9 cellular contexts compared by ENCODE assay signal in genomic region chr6:112203577-112204349, GRCh38. TPM values are rescaled to one million over a fixed set of nuclear protein-coding genes. Genes with fewer than 3 reads are reported as not detected.
A peak's percentile ranks its signal among the peaks of the same experiment; 100 is the strongest.
DNase-seq lines count a peak whose midpoint lies in the region; ATAC-seq, FAIRE-seq and TF ChIP-seq lines count a peak whose summit lies in the region.
"Had no signal": no experiment of that assay in that cellular context is flagged by ENCODE, and none has a peak within 500 bp of the region (broad histone marks: within the 10 kb centered on the region; RNA-seq: fewer than 3 reads in every experiment).

No MANE protein-coding gene starts in this region.

- H3K4me1 ChIP-seq in fibroblast of lung (ENCODE audit: control insufficient read depth, extremely low read depth, insufficient read depth, low read length) (peaks cover 35% of the 10 kb centered on the region), testis (peaks cover 15% of the 10 kb centered on the region), mucosa of descending colon (ENCODE audit: low read depth) (peaks cover 11% of the 10 kb centered on the region)

- peak overlapping the region; percentile 67 for H3K4me3 Mint-ChIP-seq in T-helper 1 cell treated with Interleukin-12 subunit alpha and Interleukin-12 subunit beta and Interleukin-4 antibody, amounts not matched to agents 30 μg/mL and 1 μg/mL, for 36 hours

- WGBS in testis, 2 donors, result 55 to 58% methylated on average over 6 of the region's 6 CpGs

- H2AFZ ChIP-seq in fibroblast of lung (ENCODE audit: low read length), result no peak overlapping the region

- peaks cover 13% of the 10 kb centered on the region for H3K36me3 ChIP-seq in fibroblast of lung (ENCODE audit: control insufficient read depth, insufficient read depth, low read length)
- H3K36me3 ChIP-seq in testis (ENCODE audit: low read depth, missing control alignments), result no peaks in the 10 kb centered on the region
- H3K36me3 ChIP-seq in mucosa of descending colon (ENCODE audit: low read depth), result no peaks in the 10 kb centered on the region

- no peaks in the 10 kb centered on the region for H4K20me1 ChIP-seq in fibroblast of lung (ENCODE audit: control insufficient read depth, extremely low read depth, insufficient read depth, low read length)

- FAIRE-seq in frontal cortex (lab: Jason Lieb, UNC), result no peak
- FAIRE-seq: A204.1 had no signal

- no peaks in the 10 kb centered on the region for H3K27me3 ChIP-seq in fibroblast of lung (ENCODE audit: control insufficient read depth, insufficient read depth, low read length)
- no peaks in the 10 kb centered on the region for H3K27me3 ChIP-seq in testis

- no peaks in the 10 kb centered on the region for H3K36me3 Mint-ChIP-seq in T-helper 1 cell treated with Interleukin-12 subunit alpha and Interleukin-12 subunit beta and Interleukin-4 antibody, amounts not matched to agents 30 μg/mL and 1 μg/mL, for 36 hours (ENCODE audit: low read depth)

- peaks cover 5% of the 10 kb centered on the region for H3K27me3 Mint-ChIP-seq in T-helper 1 cell treated with Interleukin-12 subunit alpha and Interleukin-12 subunit beta and Interleukin-4 antibody, amounts not matched to agents 30 μg/mL and 1 μg/mL, for 36 hours (ENCODE audit: low read depth)

- peaks cover 5% of the 10 kb centered on the region for H3K9me3 Mint-ChIP-seq in T-helper 1 cell treated with Interleukin-12 subunit alpha and Interleukin-12 subunit beta and Interleukin-4 antibody, amounts not matched to agents 30 μg/mL and 1 μg/mL, for 36 hours

- intact Hi-C loops in testis (cut with DNase I; ENCODE audit: low total_unique reads) (no loop called here), mucosa of descending colon (cut with DNase I, micrococcal nuclease) (no loop called here)

- H3K4me2 ChIP-seq in fibroblast of lung (ENCODE audit: extremely low read depth, insufficient read depth, low read length), result peak overlapping the region; percentile 55

- TF ChIP-seq POLR2A in testis (IDR thresholded peaks at IDR 0.05), result no peak

- peak overlapping the region; percentile 87 for H3K27ac ChIP-seq in fibroblast of lung (ENCODE audit: insufficient read depth, low read length)
- H3K27ac ChIP-seq in testis, result peak overlapping the region; percentile 18 to 79

- H3K4me3 ChIP-seq in fibroblast of lung (replicated peaks in 1 of 4; ENCODE audit: control extremely low read depth in 1 of 4, insufficient read depth in 1 of 4, low read depth in 3 of 4, low read length in 4 of 4), result peak overlapping the region in 1 of 4 experiments; percentile 16
- H3K4me3 ChIP-seq in testis, result no peak overlapping the region
- no peak overlapping the region for H3K4me3 ChIP-seq in mucosa of descending colon

- H3K9me3 ChIP-seq in fibroblast of lung (ENCODE audit: control insufficient read depth, insufficient read depth, low read depth, low read length), result no peaks in the 10 kb centered on the region
- H3K9me3 ChIP-seq in testis, result no peaks in the 10 kb centered on the region
- no peaks in the 10 kb centered on the region for H3K9me3 ChIP-seq in mucosa of descending colon

- H3K9ac ChIP-seq in fibroblast of lung (ENCODE audit: insufficient read depth, low read length), result no peak overlapping the region

- TF ChIP-seq CTCF in fibroblast of lung (conservative IDR thresholded peaks at IDR 0.05 in 1 of 2, IDR thresholded peaks at IDR 0.05 in 1 of 2; ENCODE audit: low read depth in 1 of 2, low read length in 2 of 2), result no peak
- TF ChIP-seq CTCF in testis (IDR thresholded peaks at IDR 0.05), result no peak
- no peak for TF ChIP-seq CTCF in mucosa of descending colon (IDR thresholded peaks at IDR 0.05)

- DNase-seq in T-helper 1 cell (no peak), M059J (ENCODE audit: low read depth) (peak; percentile 97), fibroblast of lung (ENCODE audit: low read depth in 2 of 2) (peak; percentile 87 to 90), testis (no peak), frontal cortex (ENCODE audit: low spot score in 2 of 2) (no peak), mucosa of descending colon (no peak)
- no peak for DNase-seq in activated effector memory CD4-positive, alpha-beta T cell treated with anti-CD3 and anti-CD28 coated beads, Interleukin-2, amount 50 U/mL, for 16 hours

- no peak for ATAC-seq in mucosa of descending colon

- no peaks in the 10 kb centered on the region for H3K79me2 ChIP-seq in fibroblast of lung (ENCODE audit: control insufficient read depth, insufficient read depth, low read length)

- peak overlapping the region; percentile 75 for H3K27ac Mint-ChIP-seq in T-helper 1 cell treated with Interleukin-12 subunit alpha and Interleukin-12 subunit beta and Interleukin-4 antibody, amounts not matched to agents 30 μg/mL and 1 μg/mL, for 36 hours

- H3K4me1 Mint-ChIP-seq in T-helper 1 cell treated with Interleukin-12 subunit alpha and Interleukin-12 subunit beta and Interleukin-4 antibody, amounts not matched to agents 30 μg/mL and 1 μg/mL, for 36 hours (ENCODE audit: low read depth), result peaks cover 12% of the 10 kb centered on the region

RNA-seq across cellular contexts. Expression of gene LAMA4, which starts 50.6 kb away (rescaled TPM):
- 85.6 and 156 TPM in 2 replicates for total RNA-seq in M059J (2014; rRNA removed; shearing (Covaris generic))
- total RNA-seq in fibroblast of lung, result 494 and 636 TPM in 2 replicates
- polyA plus RNA-seq in fibroblast of lung, result 183 and 662 TPM in 2 replicates
- 153 and 500 TPM in 2 replicates for polyA plus RNA-seq in fibroblast of lung (2012)
- polyA minus RNA-seq in fibroblast of lung (ENCODE audit: low replicate concordance), result 336 and 720 TPM in 2 replicates
- total RNA-seq in testis, result 10 to 100 TPM; 49.2 to 61.0 TPM
- 37.6 TPM for polyA plus RNA-seq in testis (ENCODE audit: insufficient read depth, low read depth, low replicate concordance)
- 24.1 TPM for total RNA-seq in frontal cortex
- 100 to 1,000 TPM in 1 of 3 donors, 10 to 100 TPM in 2; 15.9 to 101 (median 37.0) TPM for total RNA-seq in mucosa of descending colon

Comparison
In these comparisons a context has a peak if more than half of its experiments do, and no peak if none do; other contexts are left out.
1. DNase-seq: peak in M059J (single experiment) and fibroblast of lung (2 of 2); none in T-helper 1 cell (0 of 5), testis (single experiment), frontal cortex (0 of 2), activated effector memory CD4-positive, alpha-beta T cell treated with anti-CD3 and anti-CD28 coated beads, Interleukin-2, amount 50 U/mL, for 16 hours (single experiment) and mucosa of descending colon (0 of 3).